Comparison of ENCODE assay signal across 13 cellular contexts in genomic region chr1:184971522-184972265, GRCh38. TPM values are rescaled to one million over a fixed set of nuclear protein-coding genes. Genes with fewer than 3 reads are reported as not detected.
DNase-seq lines count a peak whose midpoint lies in the region; ATAC-seq and TF ChIP-seq lines count a peak whose summit lies in the region.
"Had no signal": no experiment of that assay in that cellular context is flagged by ENCODE, and none has a peak within 500 bp of the region (broad histone marks: within the 10 kb centered on the region; RNA-seq: fewer than 3 reads in every experiment).

No MANE protein-coding gene starts in this region.

- H3K27ac ChIP-seq in right cardiac atrium (ENCODE audit: low read length) (peak overlapping the region; percentile 90), tibial artery (peak overlapping the region; percentile 93 to 95)

- H3K4me3 ChIP-seq in right cardiac atrium (ENCODE audit: low read length) (peak overlapping the region; percentile 83), tibial artery (peak overlapping the region; percentile 92 to 97)

- no peak for DNase-seq in activated T-cell treated with anti-CD3 and anti-CD28 coated beads, Interleukin-2, amount 50 U/mL, for 4 hours
- no peak for DNase-seq in activated T-cell treated with anti-CD3 and anti-CD28 coated beads, Interleukin-2, amount 50 U/mL, for 48 hours
- no peak for DNase-seq in activated CD8-positive, alpha-beta T cell treated with anti-CD3 and anti-CD28 coated beads for 36 hours
- DNase-seq in right cardiac atrium (no peak), tibial artery (no peak), DMS79 (lab: John Stamatoyannopoulos, UW) (no peak)
- DNase-seq in stimulated activated CD4-positive, alpha-beta T cell treated with anti-CD3 and anti-CD28 coated beads, Interleukin-12 subunit alpha, Interleukin-12 subunit beta, amount 100 ng/mL, for 4 hours: no peak
- DNase-seq: activated effector memory CD4-positive, alpha-beta T cell treated with Interleukin-2 at 50 U/mL for 16 hours; GDM1; GOT3; NCI-H2107; spleen had no signal

- H3K36me3 Mint-ChIP-seq in activated T-cell treated with anti-CD3 and anti-CD28 coated beads, Interleukin-2, amount 50 U/mL, for 4 hours (ENCODE audit: insufficient read depth): peaks cover 6% of the 10 kb centered on the region
- peaks cover 3% of the 10 kb centered on the region for H3K36me3 Mint-ChIP-seq in activated CD8-positive, alpha-beta T cell treated with anti-CD3 and anti-CD28 coated beads for 36 hours (ENCODE audit: low read depth)

- ATAC-seq in activated T-cell treated with anti-CD3 and anti-CD28 coated beads, Interleukin-2, amount 50 U/mL, for 4 hours: no peak
- no peak for ATAC-seq in activated CD8-positive, alpha-beta T cell treated with anti-CD3 and anti-CD28 coated beads for 36 hours
- ATAC-seq in right cardiac atrium: peak; percentile 14 to 40
- no peak for ATAC-seq in GM21360 (IDR thresholded peaks at IDR 0.05; ENCODE audit: unreplicated experiment)

- H3K9me3 Mint-ChIP-seq in activated T-cell treated with anti-CD3 and anti-CD28 coated beads, Interleukin-2, amount 50 U/mL, for 4 hours: no peaks in the 10 kb centered on the region
- H3K9me3 Mint-ChIP-seq in activated CD8-positive, alpha-beta T cell treated with anti-CD3 and anti-CD28 coated beads for 36 hours: no peaks in the 10 kb centered on the region

- H3K4me1 ChIP-seq in right cardiac atrium (ENCODE audit: control insufficient read depth, insufficient read depth, low read length) (no peaks in the 10 kb centered on the region), tibial artery (peaks cover 0 to 64% (median 37%) of the 10 kb centered on the region in 4 donors)

- H3K4me1 Mint-ChIP-seq in activated T-cell treated with anti-CD3 and anti-CD28 coated beads, Interleukin-2, amount 50 U/mL, for 4 hours (ENCODE audit: low read depth): peaks cover 68% of the 10 kb centered on the region
- H3K4me1 Mint-ChIP-seq in activated CD8-positive, alpha-beta T cell treated with anti-CD3 and anti-CD28 coated beads for 36 hours (ENCODE audit: low read depth): peaks cover 57% of the 10 kb centered on the region

- 47% methylated on average over 8 of the region's 8 CpGs for WGBS in right cardiac atrium

- no peaks in the 10 kb centered on the region for H3K27me3 ChIP-seq in right cardiac atrium (ENCODE audit: control insufficient read depth, insufficient read depth)
- no peaks in the 10 kb centered on the region for H3K27me3 ChIP-seq in tibial artery

- peak overlapping the region; percentile 63 for H3K27ac Mint-ChIP-seq in activated CD8-positive, alpha-beta T cell treated with anti-CD3 and anti-CD28 coated beads for 36 hours

- H3K9me3 ChIP-seq in right cardiac atrium (ENCODE audit: control insufficient read depth, low read length): no peaks in the 10 kb centered on the region
- no peaks in the 10 kb centered on the region for H3K9me3 ChIP-seq in tibial artery
- H3K9me3 ChIP-seq: spleen had no signal

- H3K4me3 Mint-ChIP-seq in activated T-cell treated with anti-CD3 and anti-CD28 coated beads, Interleukin-2, amount 50 U/mL, for 4 hours: peak overlapping the region; percentile 90
- H3K4me3 Mint-ChIP-seq in activated CD8-positive, alpha-beta T cell treated with anti-CD3 and anti-CD28 coated beads for 36 hours: peak overlapping the region; percentile 23

- H3K27me3 Mint-ChIP-seq in activated T-cell treated with anti-CD3 and anti-CD28 coated beads, Interleukin-2, amount 50 U/mL, for 4 hours (ENCODE audit: low read depth): peaks cover 4% of the 10 kb centered on the region
- peaks cover 12% of the 10 kb centered on the region for H3K27me3 Mint-ChIP-seq in activated CD8-positive, alpha-beta T cell treated with anti-CD3 and anti-CD28 coated beads for 36 hours

- intact Hi-C loops in activated CD8-positive, alpha-beta T cell treated with anti-CD3 and anti-CD28 coated beads for 36 hours (cut with micrococcal nuclease): loop anchor here (2.0 kb wide), 1 partner anchor 89 kb away; no protein-coding TSS in a partner anchor
- intact Hi-C loops in right cardiac atrium (cut with DNase I): loop anchor here in 2 of 4 donors (10.0 kb wide), 1 partner anchor 87 kb away; no protein-coding TSS in a partner anchor
- intact Hi-C loops in tibial artery (cut with DNase I; ENCODE audit: low total_unique reads): loop anchor here (5.0 to 10.0 kb wide), 2 partner anchors 87 to 144 kb away; no protein-coding TSS in a partner anchor

- CTCF ChIA-PET in activated CD8-positive, alpha-beta T cell treated with anti-CD3 and anti-CD28 coated beads for 36 hours (lab: Charles Lee): interaction anchor here (1.5 to 7.7 kb wide), 5 partner anchors 11 to 199 kb away, joined by 5 to 65 read pairs (median 6); no protein-coding TSS in a partner anchor

- H3K36me3 ChIP-seq in tibial artery: no peaks in the 10 kb centered on the region
- H3K36me3 ChIP-seq: spleen had no signal

- TF ChIP-seq CTCF in activated CD8-positive, alpha-beta T cell treated with anti-CD3 and anti-CD28 coated beads for 36 hours (IDR thresholded peaks at IDR 0.05): no peak
- TF ChIP-seq CTCF in tibial artery (IDR thresholded peaks at IDR 0.05): no peak

- POLR2A ChIA-PET in activated CD8-positive, alpha-beta T cell treated with anti-CD3 and anti-CD28 coated beads for 36 hours (lab: Charles Lee): interaction anchor here (1.0 to 3.7 kb wide), 3 partner anchors 14 to 105 kb away, joined by 5 to 23 read pairs (median 6); no protein-coding TSS in a partner anchor

RNA-seq across cellular contexts. Expression of gene NIBAN1, which starts 2.6 kb away (rescaled TPM):
- total RNA-seq in activated T-cell treated with anti-CD3 and anti-CD28 coated beads, Interleukin-2, amount 50 U/mL, for 4 hours: 10 to 100 TPM in 2 of 3 donors, 1 to 10 TPM in 1; 5.6 to 14.2 (median 12.2) TPM
- total RNA-seq in activated CD8-positive, alpha-beta T cell treated with anti-CD3 and anti-CD28 coated beads for 36 hours: 10 to 100 TPM; 10.1 to 11.0 TPM
- total RNA-seq in right cardiac atrium: 100 to 1,000 TPM; 307 to 359 (median 329) TPM
- 105 TPM for polyA plus RNA-seq in right cardiac atrium

Comparison
In these comparisons a context has a peak if more than half of its experiments do, and no peak if none do; other contexts are left out.
1. ATAC-seq: peak in right cardiac atrium (2 of 2); none in activated T-cell treated with anti-CD3 and anti-CD28 coated beads, Interleukin-2, amount 50 U/mL, for 4 hours (0 of 2), activated CD8-positive, alpha-beta T cell treated with anti-CD3 and anti-CD28 coated beads for 36 hours (single experiment) and GM21360 (single experiment).
2. RNA of gene NIBAN1, which starts 2.6 kb away (total RNA-seq): 307 to 359 TPM in right cardiac atrium; 5.6 to 14.2 TPM in activated T-cell treated with anti-CD3 and anti-CD28 coated beads, Interleukin-2, amount 50 U/mL, for 4 hours and 10.1 to 11.0 TPM in activated CD8-positive, alpha-beta T cell treated with anti-CD3 and anti-CD28 coated beads for 36 hours; every median in the first group is over 10 times any median in the second.